In the genomic region with DNA sequence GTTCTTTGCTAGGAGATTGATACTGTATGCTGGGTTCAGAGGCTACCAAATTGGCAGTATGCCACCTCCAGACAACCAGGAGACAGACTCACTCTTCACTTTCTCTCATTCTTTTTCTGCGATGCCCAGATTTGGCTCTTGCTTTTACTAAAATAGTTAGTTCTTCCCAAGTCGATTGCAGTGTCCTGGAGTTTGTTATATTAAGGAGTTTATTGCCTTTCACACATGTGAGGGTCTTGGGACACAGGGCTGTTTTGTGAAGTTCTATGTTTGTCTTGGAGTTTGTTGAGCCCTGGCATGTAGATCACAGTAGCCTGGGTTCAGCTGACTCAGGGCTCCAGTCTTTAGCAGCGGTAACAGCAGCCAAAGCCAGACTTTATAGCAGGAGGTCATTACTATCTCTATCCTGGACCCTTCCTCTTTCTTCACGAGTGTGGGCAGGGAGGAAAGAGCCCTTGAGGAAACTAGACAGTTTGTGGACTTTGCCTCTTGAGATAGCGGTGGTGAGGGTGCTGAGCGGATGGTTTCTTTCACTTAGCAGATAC, we compare ENCODE assay signal across 8 cellular contexts. TPM values are rescaled to one million over a fixed set of nuclear protein-coding genes. Genes with fewer than 3 reads are reported as not detected.
A peak's percentile ranks its signal among the peaks of the same experiment; 100 is the strongest.
DNase-seq lines count a peak whose midpoint lies in the region; ATAC-seq, FAIRE-seq and TF ChIP-seq lines count a peak whose summit lies in the region.

No MANE protein-coding gene starts in this region.

- no peak overlapping the region for H2BK120ac ChIP-seq in H1 (replicated peaks; ENCODE audit: low read depth, low read length)

- H4K91ac ChIP-seq in H1 (replicated peaks; ENCODE audit: insufficient read length, low read length), result no peak overlapping the region

- H3K23me2 ChIP-seq in H1 (ENCODE audit: low read depth, low read length), result peaks cover 16% of the 10 kb centered on the region

- H3K79me2 ChIP-seq in H1 (ENCODE audit: control insufficient read depth in 1 of 2, insufficient read depth in 2 of 2, low read length in 2 of 2), result peaks cover 43 to 65% of the 10 kb centered on the region in 2 experiments
- H3K79me2 ChIP-seq in neural cell (replicated peaks; ENCODE audit: insufficient read depth, low read length), result peaks cover 39% of the 10 kb centered on the region

- no peaks in the 10 kb centered on the region for H3F3A ChIP-seq in neural cell (ENCODE audit: insufficient read depth, low read length, poor library complexity, severe bottlenecking)

- no peak overlapping the region for H2BK20ac ChIP-seq in H1 (ENCODE audit: low read length)

- no peak overlapping the region for H3K4ac ChIP-seq in H1 (replicated peaks; ENCODE audit: insufficient read length, low read depth, low read length)

- H3K4me2 ChIP-seq in H1 (ENCODE audit: insufficient read depth in 1 of 2, low read depth in 2 of 2, low read length in 2 of 2) (peak overlapping the region; percentile 87 to 96), neural cell (ENCODE audit: low read length) (peak overlapping the region; percentile 71)

- WGBS in H1 (ENCODE audit: extremely low coverage in 1 of 2, insufficient coverage in 1 of 2, insufficient read length in 1 of 2, insufficient replicate concordance in 2 of 2, low coverage in 1 of 2, low lambda C conversion rate in 2 of 2, missing lambda C conversion rate in 1 of 2), 2 experiments, result 50% methylated on average over 6 of the region's 6 CpGs; no CpG with 5 or more reads in 1 of the 2 experiments

- H3K27me3 ChIP-seq in H1 (replicated peaks in 1 of 4; ENCODE audit: control insufficient read depth in 3 of 4, extremely low read depth in 1 of 4, insufficient read depth in 3 of 4, low read length in 3 of 4), result no peaks in the 10 kb centered on the region
- H3K27me3 ChIP-seq in neural cell (ENCODE audit: insufficient read depth, low read depth, low read length), result no peaks in the 10 kb centered on the region

- H4K5ac ChIP-seq in H1 (ENCODE audit: insufficient read length, low read depth, low read length), result no peak overlapping the region

- H3K36me3 ChIP-seq in H1 (ENCODE audit: control insufficient read depth in 2 of 4, insufficient read depth in 4 of 4, low read length in 3 of 4) (no peaks in the 10 kb centered on the region), neural cell (ENCODE audit: insufficient read depth, low read length) (no peaks in the 10 kb centered on the region)

- no peak overlapping the region for H3K18ac ChIP-seq in H1 (ENCODE audit: extremely low read depth, low read length)

- POLR2A ChIA-PET in H1 (lab: Charles Lee; ENCODE audit: partially characterized antibody), result interaction anchor here (0.7 to 4.5 kb wide), 8 partner anchors 11 to 397 kb away, joined by 3 to 28 read pairs (median 4); a partner anchor contains a TSS

- no peak overlapping the region for H2BK5ac ChIP-seq in H1 (ENCODE audit: low read depth, low read length)

- H2AK5ac ChIP-seq in H1 (ENCODE audit: low read depth, low read length), result no peak overlapping the region

- TF ChIP-seq RAD21 in H1 (IDR thresholded peaks at IDR 0.05 in 1 of 2, conservative IDR thresholded peaks at IDR 0.05 in 1 of 2; ENCODE audit: low read depth in 2 of 2, low read length in 2 of 2), result no peak
- no peak for TF ChIP-seq RAD21 in neural cell (conservative IDR thresholded peaks at IDR 0.05)

- DNase-seq in DMS79 treated with DMSO at 0.1 percent for 48 hours (lab: John Stamatoyannopoulos, UW), result peak; percentile 33
- DNase-seq in DMS79 (lab: John Stamatoyannopoulos, UW), result no peak
- peak; percentile 24 for DNase-seq in OCI-M2 (lab: John Stamatoyannopoulos, UW; ENCODE audit: unreplicated experiment)
- no peak for DNase-seq in H1 (ENCODE audit: low read depth in 1 of 2, low spot score in 2 of 2)
- no peak for DNase-seq in NCI-H146 (lab: John Stamatoyannopoulos, UW)

- CTCF ChIA-PET in H1 (lab: Charles Lee; ENCODE audit: partially characterized antibody), result interaction anchor here (0.6 to 10.4 kb wide), 9 partner anchors 14 to 284 kb away, joined by 3 to 87 read pairs (median 4); no protein-coding TSS in a partner anchor

- TF ChIP-seq CTCF in H1 (IDR thresholded peaks at IDR 0.05; ENCODE audit: control extremely low read depth in 1 of 3, insufficient read depth in 1 of 3, low read depth in 1 of 3, low read length in 3 of 3) (no peak), neural cell (IDR thresholded peaks at IDR 0.05; ENCODE audit: poor library complexity, severe bottlenecking) (no peak)

- no peak for FAIRE-seq in H1 (lab: Jason Lieb, UNC)

- H3K79me1 ChIP-seq in H1 (ENCODE audit: low read depth, low read length), result peaks cover 9% of the 10 kb centered on the region; the same call in 1 of the 2 replicates

- H2AFZ ChIP-seq in H1 (ENCODE audit: low read length) (no peak overlapping the region), neural cell (ENCODE audit: low read depth, low read length) (no peak overlapping the region)

- H2BK12ac ChIP-seq in H1 (ENCODE audit: low read depth, low read length), result no peak overlapping the region

- no peak overlapping the region for H3K23ac ChIP-seq in H1 (ENCODE audit: insufficient read length)

- no peaks in the 10 kb centered on the region for H3K9me2 ChIP-seq in neural cell (ENCODE audit: insufficient read depth, low read length)

- H3K56ac ChIP-seq in H1 (replicated peaks; ENCODE audit: insufficient read length, low read depth, low read length), result peak overlapping the region; percentile 17

- H3K9ac ChIP-seq in H1 (replicated peaks in 1 of 4; ENCODE audit: extremely low read depth in 1 of 4, low read depth in 3 of 4, low read length in 3 of 4) (peak overlapping the region in 2 of 4 experiments; percentile 60 to 69; a peak in 2 of 7 replicates), neural cell (ENCODE audit: low read length) (no peak overlapping the region)

- H3K9me3 ChIP-seq in H1 (ENCODE audit: insufficient read depth in 2 of 2, low read depth in 1 of 2, low read length in 1 of 2) (no peaks in the 10 kb centered on the region), neural cell (ENCODE audit: low read length) (no peaks in the 10 kb centered on the region)

- no peak overlapping the region for H3K14ac ChIP-seq in H1 (ENCODE audit: insufficient read length)

- no peak overlapping the region for H4K8ac ChIP-seq in H1 (ENCODE audit: extremely low read depth, insufficient read depth, low read length)

- H3K27ac ChIP-seq in H1 (ENCODE audit: low read depth, low read length) (no peak overlapping the region), neural cell (ENCODE audit: low read length) (no peak overlapping the region)

- H4K20me1 ChIP-seq in H1 (replicated peaks in 1 of 2; ENCODE audit: control insufficient read depth in 1 of 2, insufficient read depth in 2 of 2, low read length in 2 of 2) (peaks cover 15 to 20% of the 10 kb centered on the region in 2 experiments), neural cell (ENCODE audit: insufficient read depth) (no peaks in the 10 kb centered on the region)

- ATAC-seq in GM21786 (IDR thresholded peaks at IDR 0.05; ENCODE audit: unreplicated experiment) (no peak), HG02571 (IDR thresholded peaks at IDR 0.05; ENCODE audit: unreplicated experiment) (no peak)

- no peak for TF ChIP-seq POLR2A in H1 (IDR thresholded peaks at IDR 0.05; ENCODE audit: control extremely low read depth in 1 of 2, low read depth in 2 of 2, low read length in 2 of 2)

- H3K4me1 ChIP-seq in H1 (replicated peaks in 1 of 4; ENCODE audit: control insufficient read depth in 3 of 4, insufficient read depth in 4 of 4, low read length in 3 of 4), result peaks cover 5 to 15% (median 11%) of the 10 kb centered on the region in 4 experiments; a peak in 5 of 7 replicates

- TF ChIP-seq EP300 in H1 (IDR thresholded peaks at IDR 0.05; ENCODE audit: borderline replicate concordance in 1 of 2, low read depth in 2 of 2, low read length in 2 of 2) (no peak), neural cell (conservative IDR thresholded peaks at IDR 0.05; ENCODE audit: poor library complexity, severe bottlenecking) (no peak)

- H3K4me3 ChIP-seq in H1 (ENCODE audit: extremely low read depth in 1 of 4, insufficient read depth in 2 of 4, low read depth in 3 of 4, low read length in 4 of 4) (peak overlapping the region; percentile 74 to 93 (median 90)), neural cell (ENCODE audit: low read length) (peak overlapping the region; percentile 89)

- no peak overlapping the region for H2BK15ac ChIP-seq in H1 (ENCODE audit: low read length)

RNA-seq across cellular contexts. Expression of a gene that starts 1.6 kb away (rescaled TPM):
- 260 and 266 TPM in 2 replicates for total RNA-seq in H1 (2021; fragmentation: NEBNext Ultra II Directional; extraction: Animal tissue kit (Norgen Biotek cat#: 25700))
- polyA plus RNA-seq in H1 (2011; rRNA removed), result 34.4 and 37.1 TPM in 2 replicates
- 50.8 TPM for polyA plus RNA-seq in H1 (2011; cell fraction: cytosol; rRNA removed)
- 26.0 TPM for polyA plus RNA-seq in H1 (2011; cell fraction: nucleus; rRNA removed)
- polyA plus RNA-seq in H1 (2012, experiment 1 of 2), result 98.6 to 133 TPM (median 116 TPM) in 4 replicates
- polyA plus RNA-seq in H1 (2012, experiment 2 of 2), result 61.6 TPM
- polyA plus RNA-seq in H1 (2013, experiment 1 of 2), result 141 TPM
- polyA plus RNA-seq in H1 (2013, experiment 2 of 2), result 191 TPM
- polyA minus RNA-seq in H1 (2011; rRNA and poly(A)+ RNA removed), result 89.4 and 147 TPM in 2 replicates
- 75.7 TPM for polyA minus RNA-seq in H1 (2011; cell fraction: cytosol; rRNA and poly(A)+ RNA removed)
- polyA minus RNA-seq in H1 (2011; cell fraction: nucleus; rRNA and poly(A)+ RNA removed), result 32.8 TPM
- 27.4 and 33.2 TPM in 2 replicates for polyA plus RNA-seq in neural cell
- polyA minus RNA-seq in neural cell, result 50.2 and 56.0 TPM in 2 replicates

RNA-seq across cellular contexts. Expression of a gene that starts 21.7 kb away (rescaled TPM):
- 50.1 and 51.9 TPM in 2 replicates for total RNA-seq in H1 (2021; fragmentation: NEBNext Ultra II Directional; extraction: Animal tissue kit (Norgen Biotek cat#: 25700))
- polyA plus RNA-seq in H1 (2011; rRNA removed), result 40.5 and 40.6 TPM in 2 replicates
- polyA plus RNA-seq in H1 (2011; cell fraction: cytosol; rRNA removed), result 51.3 TPM
- 36.7 TPM for polyA plus RNA-seq in H1 (2011; cell fraction: nucleus; rRNA removed)
- polyA plus RNA-seq in H1 (2012, experiment 1 of 2), result 39.9 to 51.9 TPM (median 44.9 TPM) in 4 replicates
- polyA plus RNA-seq in H1 (2012, experiment 2 of 2), result 18.4 TPM
- 22.7 TPM for polyA plus RNA-seq in H1 (2013, experiment 1 of 2)
- polyA plus RNA-seq in H1 (2013, experiment 2 of 2), result 21.6 TPM
- polyA minus RNA-seq in H1 (2011; rRNA and poly(A)+ RNA removed), result 59.9 and 64.9 TPM in 2 replicates
- 33.0 TPM for polyA minus RNA-seq in H1 (2011; cell fraction: cytosol; rRNA and poly(A)+ RNA removed)
- 28.7 TPM for polyA minus RNA-seq in H1 (2011; cell fraction: nucleus; rRNA and poly(A)+ RNA removed)
- 17.3 and 20.3 TPM in 2 replicates for polyA plus RNA-seq in neural cell
- 30.7 and 32.0 TPM in 2 replicates for polyA minus RNA-seq in neural cell

RNA-seq across cellular contexts. Expression of a gene that starts 37.0 kb away (rescaled TPM):
- total RNA-seq in H1 (2021; fragmentation: NEBNext Ultra II Directional; extraction: Animal tissue kit (Norgen Biotek cat#: 25700)), result 3.9 and 4.9 TPM in 2 replicates
- polyA plus RNA-seq in H1 (2011; rRNA removed) (7.5 and 8.7 TPM in 2 replicates), neural cell (3.6 and 5.2 TPM in 2 replicates)
- polyA plus RNA-seq in H1 (2011; cell fraction: cytosol; rRNA removed), result 8.2 TPM
- 11.5 TPM for polyA plus RNA-seq in H1 (2011; cell fraction: nucleus; rRNA removed)
- 3.4 to 8.5 TPM (median 6.3 TPM) in 4 replicates for polyA plus RNA-seq in H1 (2012, experiment 1 of 2)
- polyA plus RNA-seq in H1 (2012, experiment 2 of 2), result 4.5 TPM
- polyA plus RNA-seq in H1 (2013, experiment 1 of 2), result 2.9 TPM
- 2.5 TPM for polyA plus RNA-seq in H1 (2013, experiment 2 of 2)
- 1.3 and 2.9 TPM in 2 replicates for polyA minus RNA-seq in H1 (2011; rRNA and poly(A)+ RNA removed)
- polyA minus RNA-seq in H1 (2011; cell fraction: cytosol; rRNA and poly(A)+ RNA removed), result 3.9 TPM
- 3.2 TPM for polyA minus RNA-seq in H1 (2011; cell fraction: nucleus; rRNA and poly(A)+ RNA removed)
- polyA minus RNA-seq in neural cell, result 0.58 and 1.2 TPM in 2 replicates

RNA-seq across cellular contexts. Expression of a gene that starts 48.2 kb away (rescaled TPM):
- total RNA-seq in H1 (2021; fragmentation: NEBNext Ultra II Directional; extraction: Animal tissue kit (Norgen Biotek cat#: 25700)), result 7.4 and 8.5 TPM in 2 replicates
- polyA plus RNA-seq in H1 (2011; rRNA removed) (3.9 and 4.5 TPM in 2 replicates), neural cell (0.44 and 0.71 TPM in 2 replicates)
- polyA plus RNA-seq in H1 (2011; cell fraction: cytosol; rRNA removed), result 5.9 TPM
- polyA plus RNA-seq in H1 (2011; cell fraction: nucleus; rRNA removed), result 6.8 TPM
- 6.0 to 8.6 TPM (median 7.8 TPM) in 4 replicates for polyA plus RNA-seq in H1 (2012, experiment 1 of 2)
- 4.0 TPM for polyA plus RNA-seq in H1 (2012, experiment 2 of 2)
- 2.8 TPM for polyA plus RNA-seq in H1 (2013, experiment 1 of 2)
- 2.7 TPM for polyA plus RNA-seq in H1 (2013, experiment 2 of 2)
- 4.9 and 5.4 TPM in 2 replicates for polyA minus RNA-seq in H1 (2011; rRNA and poly(A)+ RNA removed)
- polyA minus RNA-seq in H1 (2011; cell fraction: cytosol; rRNA and poly(A)+ RNA removed), result 1.6 TPM
- 5.4 TPM for polyA minus RNA-seq in H1 (2011; cell fraction: nucleus; rRNA and poly(A)+ RNA removed)
- 0.49 and 1.0 TPM in 2 replicates for polyA minus RNA-seq in neural cell

Comparison
In these comparisons a context has a peak if more than half of its experiments do, and no peak if none do; other contexts are left out.
1. DNase-seq: peak in DMS79 treated with DMSO at 0.1 percent for 48 hours (single experiment) and OCI-M2 (single experiment); none in DMS79 (single experiment), H1 (0 of 2) and NCI-H146 (single experiment).